In the genomic region with DNA sequence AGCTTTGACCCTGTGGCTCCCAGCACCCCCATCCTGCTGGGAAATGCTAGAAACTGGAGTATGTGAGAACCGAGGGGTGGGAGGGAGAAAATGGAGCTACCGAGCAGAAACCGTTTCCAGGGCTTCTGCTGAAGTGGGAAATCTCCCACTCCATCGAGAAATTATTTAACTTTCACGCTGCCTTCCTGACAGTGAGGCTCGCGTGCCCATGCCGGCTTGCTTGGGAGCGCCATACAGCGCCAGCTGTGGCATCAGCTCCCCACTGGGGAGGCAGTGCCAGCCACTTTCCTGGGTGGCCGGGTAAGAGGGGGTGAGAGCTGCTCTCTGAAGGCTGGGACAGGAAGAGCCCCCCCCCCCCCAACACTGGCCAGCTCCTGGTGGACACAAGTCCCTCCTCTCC, we compare ENCODE assay signal across 22 cellular contexts.
A peak's percentile ranks its signal among the peaks of the same experiment; 100 is the strongest.
DNase-seq lines count a peak whose midpoint lies in the region; ATAC-seq, FAIRE-seq and TF ChIP-seq lines count a peak whose summit lies in the region.
"Had no signal": no experiment of that assay in that cellular context is flagged by ENCODE, and none has a peak within 500 bp of the region (broad histone marks: within the 10 kb centered on the region; RNA-seq: fewer than 3 reads in every experiment).

No MANE protein-coding gene starts in this region.

- no peak overlapping the region for H2BK15ac ChIP-seq in H1 (ENCODE audit: low read length)
- H2BK15ac ChIP-seq in neuronal stem cell (ENCODE audit: low read length), result no peak overlapping the region

- POLR2A ChIA-PET in H1 (lab: Charles Lee; ENCODE audit: partially characterized antibody), result interaction anchor here (0.7 to 1.3 kb wide), 2 partner anchors 38 to 40 kb away, joined by 3 read pairs; no protein-coding TSS in a partner anchor

- H4K8ac ChIP-seq in H1 (ENCODE audit: extremely low read depth, insufficient read depth, low read length) (peak overlapping the region; percentile 43), neuronal stem cell (ENCODE audit: low read depth, low read length) (no peak overlapping the region)

- peaks cover 3% of the 10 kb centered on the region; the same call in 1 of the 2 replicates for H3K23me2 ChIP-seq in H1 (ENCODE audit: low read depth, low read length)

- H4K5ac ChIP-seq in H1 (ENCODE audit: insufficient read length, low read depth, low read length), result no peak overlapping the region

- no peak for FAIRE-seq in H1 (lab: Jason Lieb, UNC)
- FAIRE-seq: A204.1, GM12878, GM19239 had no signal

- H2BK12ac ChIP-seq in H1 (ENCODE audit: low read depth, low read length) (no peak overlapping the region), neuronal stem cell (ENCODE audit: low read length) (no peak overlapping the region)

- TF ChIP-seq CTCF in H1 (IDR thresholded peaks at IDR 0.05; ENCODE audit: control extremely low read depth in 1 of 3, insufficient read depth in 1 of 3, low read depth in 1 of 3, low read length in 3 of 3), result no peak

- H4K20me1 ChIP-seq in H1 (replicated peaks in 1 of 2; ENCODE audit: control insufficient read depth in 1 of 2, insufficient read depth in 2 of 2, low read length in 2 of 2), result peaks cover 0 to 4% of the 10 kb centered on the region in 2 experiments

- H3K18ac ChIP-seq in H1 (ENCODE audit: extremely low read depth, low read length) (no peak overlapping the region), neuronal stem cell (ENCODE audit: low read length) (peak overlapping the region; percentile 41)

- H3K9me3 ChIP-seq in H1 (ENCODE audit: insufficient read depth in 2 of 2, low read depth in 1 of 2, low read length in 1 of 2) (no peaks in the 10 kb centered on the region), neuronal stem cell (replicated peaks in 1 of 2; ENCODE audit: control insufficient read depth in 2 of 2, insufficient read depth in 1 of 2, low read depth in 1 of 2, low read length in 2 of 2) (no peaks in the 10 kb centered on the region)
- H3K9me3 ChIP-seq: BE2C, HAP-1 had no signal

- no peak overlapping the region for H3K27ac ChIP-seq in H1 (ENCODE audit: low read depth, low read length)
- H3K27ac ChIP-seq in neuronal stem cell (replicated peaks; ENCODE audit: low read length), result no peak overlapping the region
- H3K27ac ChIP-seq: 22Rv1, C4-2B, GM23248 had no signal

- H3K14ac ChIP-seq in H1 (ENCODE audit: insufficient read length), result no peak overlapping the region
- H3K14ac ChIP-seq in neuronal stem cell (ENCODE audit: low read length), result no peak overlapping the region

- H3K36me3 ChIP-seq in H1 (ENCODE audit: control insufficient read depth in 2 of 4, insufficient read depth in 4 of 4, low read length in 3 of 4), result no peaks in the 10 kb centered on the region
- no peaks in the 10 kb centered on the region for H3K36me3 ChIP-seq in neuronal stem cell (replicated peaks in 1 of 2; ENCODE audit: control insufficient read depth in 2 of 2, insufficient read depth in 2 of 2, low read length in 2 of 2)
- H3K36me3 ChIP-seq: BE2C, HAP-1 had no signal

- no peak overlapping the region for H2BK5ac ChIP-seq in H1 (ENCODE audit: low read depth, low read length)
- H2BK5ac ChIP-seq in neuronal stem cell (ENCODE audit: low read length), result no peak overlapping the region

- H3K4me1 ChIP-seq in H1 (replicated peaks in 1 of 4; ENCODE audit: control insufficient read depth in 3 of 4, insufficient read depth in 4 of 4, low read length in 3 of 4) (peaks cover 0 to 3% (median 0%) of the 10 kb centered on the region in 4 experiments; a peak in 2 of 7 replicates), neuronal stem cell (ENCODE audit: control insufficient read depth in 2 of 2, insufficient read depth in 1 of 2, low read depth in 1 of 2, low read length in 2 of 2) (peaks cover 3% of the 10 kb centered on the region in 2 donors)
- H3K4me1 ChIP-seq: BE2C, Caco-2, HAP-1 had no signal

- CTCF ChIA-PET in H1 (lab: Charles Lee; ENCODE audit: partially characterized antibody), result interaction anchor here (0.6 to 3.4 kb wide), 7 partner anchors 10 to 80 kb away, joined by 3 to 12 read pairs (median 6); no protein-coding TSS in a partner anchor

- H3K9ac ChIP-seq in H1 (replicated peaks in 1 of 4; ENCODE audit: extremely low read depth in 1 of 4, low read depth in 3 of 4, low read length in 3 of 4), result no peak overlapping the region
- H3K9ac ChIP-seq in neuronal stem cell (ENCODE audit: low read depth, low read length, poor library complexity), result no peak overlapping the region
- H3K9ac ChIP-seq: GM23248 had no signal

- TF ChIP-seq EP300 in H1 (IDR thresholded peaks at IDR 0.05; ENCODE audit: borderline replicate concordance in 1 of 2, low read depth in 2 of 2, low read length in 2 of 2), result no peak

- no peak for ATAC-seq in left ventricle myocardium superior
- ATAC-seq in left cardiac atrium, result no peak
- ATAC-seq: CD8-positive, alpha-beta T cell; GM12878 had no signal

- TF ChIP-seq POLR2A in H1 (IDR thresholded peaks at IDR 0.05; ENCODE audit: control extremely low read depth in 1 of 2, low read depth in 2 of 2, low read length in 2 of 2), result no peak

- H3K27me3 ChIP-seq in H1 (replicated peaks in 1 of 4; ENCODE audit: control insufficient read depth in 3 of 4, extremely low read depth in 1 of 4, insufficient read depth in 3 of 4, low read length in 3 of 4) (no peaks in the 10 kb centered on the region; a peak in 1 of 7 replicates), neuronal stem cell (ENCODE audit: control insufficient read depth in 3 of 3, insufficient read depth in 3 of 3, low read depth in 1 of 3, low read length in 3 of 3) (no peaks in the 10 kb centered on the region)

- no peak overlapping the region for H3K23ac ChIP-seq in H1 (ENCODE audit: insufficient read length)
- H3K23ac ChIP-seq in neuronal stem cell (ENCODE audit: low read depth, low read length, poor library complexity), result no peak overlapping the region

- H2AK5ac ChIP-seq in H1 (ENCODE audit: low read depth, low read length), result no peak overlapping the region
- H2AK5ac ChIP-seq in neuronal stem cell (ENCODE audit: low read depth, low read length), result peak overlapping the region; percentile 6

- H3K4me3 ChIP-seq in H1 (ENCODE audit: extremely low read depth in 1 of 4, insufficient read depth in 2 of 4, low read depth in 3 of 4, low read length in 4 of 4), result no peak overlapping the region
- no peak overlapping the region for H3K4me3 ChIP-seq in neuronal stem cell (ENCODE audit: low read length in 2 of 2)
- H3K4me3 ChIP-seq: GM12878, GM23248, HAP-1 had no signal

- H3K4ac ChIP-seq in H1 (replicated peaks; ENCODE audit: insufficient read length, low read depth, low read length) (no peak overlapping the region), neuronal stem cell (ENCODE audit: low read length) (no peak overlapping the region)

- H3K79me1 ChIP-seq in H1 (ENCODE audit: low read depth, low read length), result no peaks in the 10 kb centered on the region
- no peaks in the 10 kb centered on the region for H3K79me1 ChIP-seq in neuronal stem cell (ENCODE audit: low read depth, low read length)

- peak; percentile 10 for DNase-seq in left ventricle myocardium superior
- DNase-seq in left cardiac atrium, result no peak
- DNase-seq in H1 (ENCODE audit: low read depth in 1 of 2, low spot score in 2 of 2), result no peak
- no peak for DNase-seq in neuronal stem cell (ENCODE audit: low spot score)
- DNase-seq in DMS79 (lab: John Stamatoyannopoulos, UW), result no peak
- DNase-seq in ACHN, result no peak
- DNase-seq: AML-193; BE2C; Caco-2; CD4-positive, CD25-positive, alpha-beta regulatory T cell; CD8-positive, alpha-beta T cell; DMS153; EL; GDM1; GM23248; HFFc6 had no signal

- H2BK20ac ChIP-seq in H1 (ENCODE audit: low read length), result no peak overlapping the region

- in situ Hi-C loops in ACHN (cut with HindIII; ENCODE audit: low pct_ligation_motif_present, low pct_unique_long_range_greater_than_20kb, low sequenced_read_pairs), result no loop called here

- no peak overlapping the region for H2AFZ ChIP-seq in H1 (ENCODE audit: low read length)
- H2AFZ ChIP-seq in neuronal stem cell (ENCODE audit: low read length), result no peak overlapping the region
- H2AFZ ChIP-seq: GM23248 had no signal

- TF ChIP-seq RAD21 in H1 (IDR thresholded peaks at IDR 0.05 in 1 of 2, conservative IDR thresholded peaks at IDR 0.05 in 1 of 2; ENCODE audit: low read depth in 2 of 2, low read length in 2 of 2), result no peak

- H2BK120ac ChIP-seq in H1 (replicated peaks; ENCODE audit: low read depth, low read length), result no peak overlapping the region
- no peak overlapping the region for H2BK120ac ChIP-seq in neuronal stem cell (ENCODE audit: low read depth, low read length)

- H4K91ac ChIP-seq in H1 (replicated peaks; ENCODE audit: insufficient read length, low read length) (no peak overlapping the region), neuronal stem cell (ENCODE audit: low read depth, low read length, poor library complexity) (no peak overlapping the region)

- no peak overlapping the region for H3K56ac ChIP-seq in H1 (replicated peaks; ENCODE audit: insufficient read length, low read depth, low read length)

- intact Hi-C loops in left ventricle myocardium superior (cut with micrococcal nuclease), result no loop called here
- intact Hi-C loops in left cardiac atrium (cut with DNase I), result no loop called here

- H3K79me2 ChIP-seq in H1 (ENCODE audit: control insufficient read depth in 1 of 2, insufficient read depth in 2 of 2, low read length in 2 of 2), result no peaks in the 10 kb centered on the region

- H3K4me2 ChIP-seq in H1 (ENCODE audit: insufficient read depth in 1 of 2, low read depth in 2 of 2, low read length in 2 of 2), result no peak overlapping the region
- no peak overlapping the region for H3K4me2 ChIP-seq in neuronal stem cell (ENCODE audit: insufficient read depth, low read length, poor library complexity, severe bottlenecking)

- 88% methylated on average over 11 of the region's 11 CpGs; no CpG with 5 or more reads in 1 of the 2 experiments for WGBS in H1 (ENCODE audit: extremely low coverage in 1 of 2, insufficient coverage in 1 of 2, insufficient read length in 1 of 2, insufficient replicate concordance in 2 of 2, low coverage in 1 of 2, low lambda C conversion rate in 2 of 2, missing lambda C conversion rate in 1 of 2), 2 experiments
- no CpG with 5 or more reads among the region's 11 CpGs for WGBS in neuronal stem cell (ENCODE audit: extremely low coverage in 2 of 2, insufficient read length in 2 of 2, insufficient replicate concordance in 1 of 2), 2 donors

TF ChIP-seq in H1, 55 proteins besides CTCF, POLR2A, EP300 and RAD21 (continues in another document):
- no peak for TF ChIP-seq KDM5A (IDR thresholded peaks at IDR 0.05; ENCODE audit: low read length)
- TF ChIP-seq HDAC2 (IDR thresholded peaks at IDR 0.05; ENCODE audit: borderline replicate concordance in 1 of 2, low read depth in 2 of 2, low read length in 2 of 2), result no peak
- TF ChIP-seq ZNF274 (IDR thresholded peaks at IDR 0.05; ENCODE audit: borderline replicate concordance, extremely low read depth, low read length), result no peak
- no peak for TF ChIP-seq CEBPB (IDR thresholded peaks at IDR 0.05; ENCODE audit: low read depth, low read length)
- TF ChIP-seq, protein P1, sequence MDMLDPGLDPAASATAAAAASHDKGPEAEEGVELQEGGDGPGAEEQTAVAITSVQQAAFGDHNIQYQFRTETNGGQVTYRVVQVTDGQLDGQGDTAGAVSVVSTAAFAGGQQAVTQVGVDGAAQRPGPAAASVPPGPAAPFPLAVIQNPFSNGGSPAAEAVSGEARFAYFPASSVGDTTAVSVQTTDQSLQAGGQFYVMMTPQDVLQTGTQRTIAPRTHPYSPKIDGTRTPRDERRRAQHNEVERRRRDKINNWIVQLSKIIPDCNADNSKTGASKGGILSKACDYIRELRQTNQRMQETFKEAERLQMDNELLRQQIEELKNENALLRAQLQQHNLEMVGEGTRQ (IDR thresholded peaks at IDR 0.05; ENCODE audit: low read length), result no peak
